In genomic region chr9:70411930-70412677, GRCh38 we compare ENCODE assay signal across 1 cellular context.
TF ChIP-seq lines count a peak whose summit lies in the region.

No MANE protein-coding gene starts in this region.

TF ChIP-seq in GM12878, 131 proteins besides CTCF, POLR2A, EP300 and RAD21 (continued from another document):
- peak; percentile 61 for TF ChIP-seq SKIL (IDR thresholded peaks at IDR 0.05; ENCODE audit: low read depth, poor library complexity, severe bottlenecking)
